ENCODE assay signal across 8 cellular contexts in the genomic region with DNA sequence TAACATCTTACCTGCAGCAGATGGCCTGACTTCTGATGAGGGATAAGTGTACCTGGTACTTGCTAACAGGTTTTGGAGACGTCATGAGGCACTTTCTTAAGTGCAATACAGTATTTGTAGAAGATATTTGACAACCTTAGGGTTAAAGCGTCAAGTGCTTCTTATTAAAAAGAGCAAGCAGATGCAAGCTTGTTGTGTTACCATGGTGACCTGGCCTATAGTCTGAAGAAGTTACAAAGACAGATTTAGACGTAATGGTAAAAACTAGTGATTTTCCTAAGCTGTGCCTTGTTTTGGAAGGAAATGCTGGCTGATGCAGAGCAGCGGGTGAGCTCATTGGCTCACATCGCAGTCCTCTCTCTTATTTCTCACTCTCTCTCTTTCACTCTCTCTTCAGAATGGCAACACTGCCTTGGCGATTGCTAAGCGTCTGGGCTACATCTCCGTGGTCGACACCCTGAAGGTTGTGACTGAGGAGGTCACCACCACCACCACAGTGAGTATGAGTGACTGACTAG.
DNase-seq lines count a peak whose midpoint lies in the region; ATAC-seq lines count a peak whose summit lies in the region.

No MANE protein-coding gene starts in this region.

- DNase-seq in AG08395 (ENCODE audit: low spot score) (peak; percentile 60), astrocyte of the hippocampus (ENCODE audit: low read depth, low spot score) (peak; percentile 70), hepatic stellate cell (ENCODE audit: low spot score) (peak; percentile 15), putamen (ENCODE audit: low spot score) (peak; percentile 52), HuH-7 (ENCODE audit: low spot score) (no peak), LoVo (ENCODE audit: low spot score) (no peak), T-helper 1 cell (no peak)

- ATAC-seq in HG02588 (IDR thresholded peaks at IDR 0.05; ENCODE audit: unreplicated experiment), result no peak

Comparison
In these comparisons a context has a peak if more than half of its experiments do, and no peak if none do; other contexts are left out.
1. DNase-seq: peak in AG08395 (single experiment), astrocyte of the hippocampus (single experiment), hepatic stellate cell (single experiment) and putamen (single experiment); none in HuH-7 (single experiment), LoVo (single experiment) and T-helper 1 cell (0 of 5).